12 cellular contexts compared by ENCODE assay signal in genomic region chr6:10409160-10409765, GRCh38. TPM values are rescaled to one million over a fixed set of nuclear protein-coding genes. Genes with fewer than 3 reads are reported as not detected.
DNase-seq lines count a peak whose midpoint lies in the region; FAIRE-seq and TF ChIP-seq lines count a peak whose summit lies in the region.
"Had no signal": no experiment of that assay in that cellular context is flagged by ENCODE, and none has a peak within 500 bp of the region (broad histone marks: within the 10 kb centered on the region; RNA-seq: fewer than 3 reads in every experiment).

No MANE protein-coding gene starts in this region.

- H3K4me2 ChIP-seq in astrocyte (ENCODE audit: low read length) (no peak overlapping the region), neuronal stem cell (ENCODE audit: insufficient read depth, low read length, poor library complexity, severe bottlenecking) (no peak overlapping the region)

- peaks cover 32 to 41% (median 38%) of the 10 kb centered on the region in 3 donors for H3K4me1 Mint-ChIP-seq in CD8-positive, alpha-beta memory T cell
- H3K4me1 Mint-ChIP-seq in astrocyte (ENCODE audit: low read depth, unreplicated experiment): peaks cover 5% of the 10 kb centered on the region
- peaks cover 83% of the 10 kb centered on the region for H3K4me1 Mint-ChIP-seq in mesothelial cell of epicardium

- peaks cover 2 to 9% (median 4%) of the 10 kb centered on the region in 3 donors for H3K36me3 Mint-ChIP-seq in CD8-positive, alpha-beta memory T cell
- H3K36me3 Mint-ChIP-seq in astrocyte (ENCODE audit: low read depth, unreplicated experiment): no peaks in the 10 kb centered on the region
- peaks cover 14% of the 10 kb centered on the region for H3K36me3 Mint-ChIP-seq in mesothelial cell of epicardium

- H4K91ac ChIP-seq in neuronal stem cell (ENCODE audit: low read depth, low read length, poor library complexity): no peak overlapping the region

- TF ChIP-seq CTCF in astrocyte (IDR thresholded peaks at IDR 0.05; ENCODE audit: insufficient read depth, low read depth, low read length) (no peak), mesothelial cell of epicardium (IDR thresholded peaks at IDR 0.05; ENCODE audit: unreplicated experiment) (no peak)

- peak overlapping the region in 2 of 8 donors; percentile 39 to 79 for H3K27ac Mint-ChIP-seq in CD8-positive, alpha-beta memory T cell
- H3K27ac Mint-ChIP-seq in astrocyte (ENCODE audit: unreplicated experiment): peak overlapping the region; percentile 41
- peak overlapping the region; percentile 100 for H3K27ac Mint-ChIP-seq in mesothelial cell of epicardium

- peaks cover 63 to 77% of the 10 kb centered on the region in 2 donors for H3K27me3 Mint-ChIP-seq in CD8-positive, alpha-beta memory T cell
- H3K27me3 Mint-ChIP-seq in astrocyte (ENCODE audit: low read depth, unreplicated experiment) (peaks cover 79% of the 10 kb centered on the region), mesothelial cell of epicardium (ENCODE audit: low read depth) (peaks cover 72% of the 10 kb centered on the region)

- no peak overlapping the region for H4K8ac ChIP-seq in neuronal stem cell (ENCODE audit: low read depth, low read length)

- H3K79me1 ChIP-seq in neuronal stem cell (ENCODE audit: low read depth, low read length): no peaks in the 10 kb centered on the region

- H3K18ac ChIP-seq in neuronal stem cell (ENCODE audit: low read length): no peak overlapping the region

- no peak overlapping the region for H2BK120ac ChIP-seq in neuronal stem cell (ENCODE audit: low read depth, low read length)

- no peak overlapping the region for H3K14ac ChIP-seq in neuronal stem cell (ENCODE audit: low read length)

- H2AFZ ChIP-seq in astrocyte (ENCODE audit: low read depth, low read length): no peak overlapping the region
- H2AFZ ChIP-seq in neuronal stem cell (ENCODE audit: low read length): no peak overlapping the region

- H2BK5ac ChIP-seq in neuronal stem cell (ENCODE audit: low read length): no peak overlapping the region

- H2BK15ac ChIP-seq in neuronal stem cell (ENCODE audit: low read length): no peak overlapping the region

- H3K23ac ChIP-seq in neuronal stem cell (ENCODE audit: low read depth, low read length, poor library complexity): no peak overlapping the region

- no peak overlapping the region for H3K27ac ChIP-seq in CD8-positive, alpha-beta memory T cell (ENCODE audit: low read depth, low read length)
- H3K27ac ChIP-seq in HUES6 (ENCODE audit: low read depth, low read length) (no peak overlapping the region), astrocyte (ENCODE audit: low read depth, low read length) (no peak overlapping the region), neuronal stem cell (replicated peaks; ENCODE audit: low read length) (no peak overlapping the region)
- H3K27ac ChIP-seq: colonic mucosa had no signal

- peaks cover 11% of the 10 kb centered on the region for H4K20me1 ChIP-seq in astrocyte (ENCODE audit: insufficient read depth, low read length)

- peak overlapping the region in 4 of 7 donors; percentile 3 to 96 (median 30) for H3K4me3 Mint-ChIP-seq in CD8-positive, alpha-beta memory T cell
- H3K4me3 Mint-ChIP-seq in astrocyte (ENCODE audit: unreplicated experiment) (peak overlapping the region; percentile 20), mesothelial cell of epicardium (peak overlapping the region; percentile 98)

- H3K9me3 ChIP-seq in CD8-positive, alpha-beta memory T cell (ENCODE audit: low read length): peaks cover 4% of the 10 kb centered on the region
- H3K9me3 ChIP-seq in HUES6 (ENCODE audit: control insufficient read depth, insufficient read depth, low read depth, low read length): no peaks in the 10 kb centered on the region
- H3K9me3 ChIP-seq in astrocyte (ENCODE audit: insufficient read depth, low read depth, low read length): no peaks in the 10 kb centered on the region
- H3K9me3 ChIP-seq in neuronal stem cell (replicated peaks in 1 of 2; ENCODE audit: control insufficient read depth in 2 of 2, insufficient read depth in 1 of 2, low read depth in 1 of 2, low read length in 2 of 2): peaks cover 6 to 11% of the 10 kb centered on the region in 2 donors
- H3K9me3 ChIP-seq: colonic mucosa had no signal

- H3K4me1 ChIP-seq in CD8-positive, alpha-beta memory T cell (ENCODE audit: insufficient read depth, low read length): peaks cover 25% of the 10 kb centered on the region
- peaks cover 71% of the 10 kb centered on the region for H3K4me1 ChIP-seq in HUES6 (ENCODE audit: control insufficient read depth, insufficient read depth, low read length)
- peaks cover 7% of the 10 kb centered on the region for H3K4me1 ChIP-seq in astrocyte (ENCODE audit: insufficient read depth, low read length)
- peaks cover 4 to 7% of the 10 kb centered on the region in 2 donors for H3K4me1 ChIP-seq in neuronal stem cell (ENCODE audit: control insufficient read depth in 2 of 2, insufficient read depth in 1 of 2, low read depth in 1 of 2, low read length in 2 of 2)

- no peak overlapping the region for H3K4ac ChIP-seq in neuronal stem cell (ENCODE audit: low read length)

- H3K9ac ChIP-seq in HUES6 (ENCODE audit: low read length): no peak overlapping the region
- no peak overlapping the region for H3K9ac ChIP-seq in astrocyte (ENCODE audit: low read length)
- H3K9ac ChIP-seq in neuronal stem cell (ENCODE audit: low read depth, low read length, poor library complexity): no peak overlapping the region

- FAIRE-seq in astrocyte (lab: Jason Lieb, UNC): no peak

- no peak for DNase-seq in CD8-positive, alpha-beta memory T cell
- DNase-seq in astrocyte (ENCODE audit: low read depth) (no peak), mesothelial cell of epicardium (ENCODE audit: low spot score in 2 of 2, unreplicated experiment in 2 of 2) (no peak), amygdala (lab: John Stamatoyannopoulos, UW) (no peak), NCI-H2227 treated with DMSO at 0.1 percent for 48 hours (lab: John Stamatoyannopoulos, UW) (no peak), neuronal stem cell (ENCODE audit: low spot score) (no peak), NCI-H526 (lab: John Stamatoyannopoulos, UW) (no peak)
- DNase-seq: colonic mucosa; DND-41; NCI-H774; stimulated activated naive CD8-positive, alpha-beta T cell treated with anti-CD3 and anti-CD28 coated beads, Interleukin-15, amount 100 ng/mL, for 72 hours had no signal

- H3K27me3 ChIP-seq in CD8-positive, alpha-beta memory T cell (ENCODE audit: insufficient read depth, low read length, poor library complexity, severe bottlenecking): peaks cover 34% of the 10 kb centered on the region
- H3K27me3 ChIP-seq in HUES6 (ENCODE audit: control insufficient read depth, insufficient read depth, low read length) (peaks cover 97% of the 10 kb centered on the region), astrocyte (ENCODE audit: insufficient read depth, low read length) (peaks cover 86% of the 10 kb centered on the region), neuronal stem cell (ENCODE audit: control insufficient read depth in 3 of 3, insufficient read depth in 3 of 3, low read depth in 1 of 3, low read length in 3 of 3) (peaks cover 39 to 91% (median 85%) of the 10 kb centered on the region in 3 experiments)

- H3K36me3 ChIP-seq in CD8-positive, alpha-beta memory T cell (ENCODE audit: insufficient read depth, low read length): no peaks in the 10 kb centered on the region
- H3K36me3 ChIP-seq in HUES6 (ENCODE audit: control insufficient read depth, insufficient read depth, low read length) (no peaks in the 10 kb centered on the region), astrocyte (ENCODE audit: insufficient read depth, low read length) (no peaks in the 10 kb centered on the region), neuronal stem cell (replicated peaks in 1 of 2; ENCODE audit: control insufficient read depth in 2 of 2, insufficient read depth in 2 of 2, low read length in 2 of 2) (no peaks in the 10 kb centered on the region)
- H3K36me3 ChIP-seq: colonic mucosa had no signal

- POLR2A ChIA-PET in CD8-positive, alpha-beta memory T cell (lab: Charles Lee): no interaction called here

- CTCF ChIA-PET in CD8-positive, alpha-beta memory T cell (lab: Charles Lee): no interaction called here

- no peak overlapping the region for H2AK5ac ChIP-seq in neuronal stem cell (ENCODE audit: low read depth, low read length)

- WGBS in neuronal stem cell (ENCODE audit: extremely low coverage in 2 of 2, insufficient read length in 2 of 2, insufficient replicate concordance in 1 of 2), 2 donors: no CpG with 5 or more reads among the region's 11 CpGs

- H3K4me3 ChIP-seq in CD8-positive, alpha-beta memory T cell (ENCODE audit: low read length): no peak overlapping the region
- H3K4me3 ChIP-seq in HUES6 (ENCODE audit: low read depth, low read length) (peak overlapping the region; percentile 31), astrocyte (ENCODE audit: insufficient read depth, low read depth, low read length) (no peak overlapping the region), neuronal stem cell (ENCODE audit: low read length in 2 of 2) (no peak overlapping the region)
- H3K4me3 ChIP-seq: colonic mucosa had no signal

- H3K79me2 ChIP-seq in astrocyte (ENCODE audit: insufficient read depth, low read length): no peaks in the 10 kb centered on the region

- H2BK12ac ChIP-seq in neuronal stem cell (ENCODE audit: low read length): no peak overlapping the region

- peaks cover 32 to 56% (median 46%) of the 10 kb centered on the region in 5 donors for H3K9me3 Mint-ChIP-seq in CD8-positive, alpha-beta memory T cell
- peaks cover 23% of the 10 kb centered on the region for H3K9me3 Mint-ChIP-seq in astrocyte (ENCODE audit: unreplicated experiment)
- H3K9me3 Mint-ChIP-seq in mesothelial cell of epicardium: no peaks in the 10 kb centered on the region

RNA-seq across cellular contexts. Expression of gene TFAP2A, which starts 5.6 kb away (rescaled TPM):
- total RNA-seq in CD8-positive, alpha-beta memory T cell: not detected
- not detected for polyA plus RNA-seq in CD8-positive, alpha-beta memory T cell
- total RNA-seq in astrocyte: 2.1 and 6.6 TPM in 2 replicates
- 62.4 to 63.5 TPM (median 63.4 TPM) in 3 replicates for total RNA-seq in mesothelial cell of epicardium
- polyA plus RNA-seq in neuronal stem cell (2013, experiment 1 of 2): 0.53 TPM
- 0.54 TPM for polyA plus RNA-seq in neuronal stem cell (2013, experiment 2 of 2)

Comparison
In these comparisons a context has a peak if more than half of its experiments do, and no peak if none do; other contexts are left out.
1. H3K4me3 Mint-ChIP-seq: peak in every context shown above with its lines; median percentile 98 in mesothelial cell of epicardium; 30 in CD8-positive, alpha-beta memory T cell; 20 in astrocyte.